19 cellular contexts compared by ENCODE assay signal in genomic region chrX:100411802-100412333, GRCh38. TPM values are rescaled to one million over a fixed set of nuclear protein-coding genes. Genes with fewer than 3 reads are reported as not detected.
DNase-seq lines count a peak whose midpoint lies in the region; ATAC-seq and TF ChIP-seq lines count a peak whose summit lies in the region.
"Had no signal": no experiment of that assay in that cellular context is flagged by ENCODE, and none has a peak within 500 bp of the region (broad histone marks: within the 10 kb centered on the region; RNA-seq: fewer than 3 reads in every experiment).

No MANE protein-coding gene starts in this region.

- peaks cover 17% of the 10 kb centered on the region for H3K27me3 Mint-ChIP-seq in activated T-helper 17 cell treated with anti-CD3 and anti-CD28 coated beads, Interleukin-2, amount 50 U/mL, for 72 hours
- peaks cover 26 to 65% (median 62%) of the 10 kb centered on the region in 3 donors for H3K27me3 Mint-ChIP-seq in naive B cell
- peaks cover 56% of the 10 kb centered on the region for H3K27me3 Mint-ChIP-seq in type B pancreatic cell

- H3K4me1 ChIP-seq in heart left ventricle: peaks cover 0 to 16% (median 0%) of the 10 kb centered on the region in 12 donors
- H3K4me1 ChIP-seq: colonic mucosa had no signal

- ATAC-seq in Right ventricle myocardium inferior (no peak), heart left ventricle (no peak), naive B cell (ENCODE audit: low read depth in 2 of 2) (no peak), HG03280 (IDR thresholded peaks at IDR 0.05; ENCODE audit: unreplicated experiment) (no peak), HG02642 (IDR thresholded peaks at IDR 0.05; ENCODE audit: poor library complexity, unreplicated experiment) (no peak)
- ATAC-seq in activated T-helper 17 cell treated with anti-CD3 and anti-CD28 coated beads, Interleukin-2, amount 50 U/mL, for 72 hours (replicated peaks): no peak
- ATAC-seq: body of pancreas, GM12878, HepG2, mucosa of descending colon, sciatic nerve had no signal

- no peaks in the 10 kb centered on the region for H3K9me3 ChIP-seq in heart left ventricle
- H3K9me3 ChIP-seq: body of pancreas, colonic mucosa, mucosa of descending colon had no signal

- WGBS in heart left ventricle, 4 donors: 23 to 53% (median 39%) methylated on average over 25 of the region's 25 CpGs

- peaks cover 5% of the 10 kb centered on the region for H3K4me1 Mint-ChIP-seq in activated T-helper 17 cell treated with anti-CD3 and anti-CD28 coated beads, Interleukin-2, amount 50 U/mL, for 72 hours
- H3K4me1 Mint-ChIP-seq in naive B cell (peaks cover 7 to 22% (median 8%) of the 10 kb centered on the region in 3 donors), type B pancreatic cell (ENCODE audit: unreplicated experiment) (peaks cover 32% of the 10 kb centered on the region)

- H3K36me3 ChIP-seq in heart left ventricle: no peaks in the 10 kb centered on the region
- H3K36me3 ChIP-seq: colonic mucosa had no signal

- peaks cover 0 to 80% (median 11%) of the 10 kb centered on the region in 9 donors for H3K27me3 ChIP-seq in heart left ventricle
- H3K27me3 ChIP-seq: body of pancreas had no signal

- H3K4me3 Mint-ChIP-seq in activated T-helper 17 cell treated with anti-CD3 and anti-CD28 coated beads, Interleukin-2, amount 50 U/mL, for 72 hours: peak overlapping the region; percentile 64
- H3K4me3 Mint-ChIP-seq in naive B cell (peak overlapping the region in 5 of 8 donors; percentile 16 to 79 (median 35)), type B pancreatic cell (peak overlapping the region; percentile 99)
- H3K4me3 Mint-ChIP-seq: activated naive CD8-positive, alpha-beta T cell treated with anti-CD3 and anti-CD28 coated beads, Interleukin-2, amount 10 ng/mL, durations not matched to agents 7 days and 5 days had no signal

- H3K9me3 Mint-ChIP-seq in activated T-helper 17 cell treated with anti-CD3 and anti-CD28 coated beads, Interleukin-2, amount 50 U/mL, for 72 hours: no peaks in the 10 kb centered on the region
- peaks cover 0 to 10% (median 5%) of the 10 kb centered on the region in 7 donors for H3K9me3 Mint-ChIP-seq in naive B cell
- H3K9me3 Mint-ChIP-seq in type B pancreatic cell: no peaks in the 10 kb centered on the region
- H3K9me3 Mint-ChIP-seq: activated naive CD8-positive, alpha-beta T cell treated with anti-CD3 and anti-CD28 coated beads, Interleukin-2, amount 10 ng/mL, durations not matched to agents 7 days and 5 days; activated T-helper 2 cell treated with anti-CD3 and anti-CD28 coated beads, Interferon-gamma antibody, Interleukin-2, Interleukin-4, amounts not matched to agents 10 μg/mL and 5 μg/mL and 100 μg/mL, durations not matched to agents 14 hours and 24 hours and 36 hours had no signal

- TF ChIP-seq POLR2A in heart left ventricle (IDR thresholded peaks at IDR 0.05): no peak

- intact Hi-C loops in Right ventricle myocardium inferior (cut with DNase I) (no loop called here), heart left ventricle (cut with DNase I) (loop anchor here in 1 of 10 donors (5.0 kb wide), 1 partner anchor 45 kb away; no protein-coding TSS in a partner anchor)

- TF ChIP-seq CTCF in heart left ventricle (IDR thresholded peaks at IDR 0.05) (no peak), type B pancreatic cell (conservative IDR thresholded peaks at IDR 0.05) (no peak)

- DNase-seq in Right ventricle myocardium inferior (ENCODE audit: missing footprints) (peak; percentile 57), heart left ventricle (no peak), naive B cell (no peak), type B pancreatic cell (ENCODE audit: extremely low spot score, unreplicated experiment) (no peak), NCI-H510A treated with DMSO at 0.1 percent for 48 hours (lab: John Stamatoyannopoulos, UW) (no peak)
- DNase-seq: activated naive CD8-positive, alpha-beta T cell treated with anti-CD3 and anti-CD28 coated beads, Interleukin-2, amount 10 ng/mL, durations not matched to agents 7 days and 5 days; C1 segment of cervical spinal cord; colonic mucosa; mucosa of descending colon; NCI-H1105 treated with DMSO at 0.1 percent for 48 hours; NCI-H2107 had no signal

- H3K36me3 Mint-ChIP-seq in activated T-helper 17 cell treated with anti-CD3 and anti-CD28 coated beads, Interleukin-2, amount 50 U/mL, for 72 hours (ENCODE audit: low read depth): no peaks in the 10 kb centered on the region
- H3K36me3 Mint-ChIP-seq in naive B cell (peaks cover 0 to 8% of the 10 kb centered on the region in 2 donors), type B pancreatic cell (peaks cover 8% of the 10 kb centered on the region)
- H3K36me3 Mint-ChIP-seq: activated naive CD8-positive, alpha-beta T cell treated with anti-CD3 and anti-CD28 coated beads, Interleukin-2, amount 10 ng/mL, durations not matched to agents 7 days and 5 days had no signal

- peak overlapping the region in 2 of 12 donors; percentile 3 to 59 for H3K4me3 ChIP-seq in heart left ventricle
- H3K4me3 ChIP-seq: body of pancreas, colonic mucosa, GM12878, mucosa of descending colon had no signal

- no peak overlapping the region for H3K27ac Mint-ChIP-seq in activated T-helper 17 cell treated with anti-CD3 and anti-CD28 coated beads, Interleukin-2, amount 50 U/mL, for 72 hours
- H3K27ac Mint-ChIP-seq in naive B cell: peak overlapping the region in 1 of 6 donors; percentile 66
- no peak overlapping the region for H3K27ac Mint-ChIP-seq in type B pancreatic cell
- H3K27ac Mint-ChIP-seq: activated naive CD8-positive, alpha-beta T cell treated with anti-CD3 and anti-CD28 coated beads, Interleukin-2, amount 10 ng/mL, durations not matched to agents 7 days and 5 days; activated T-helper 2 cell treated with anti-CD3 and anti-CD28 coated beads, Interferon-gamma antibody, Interleukin-2, Interleukin-4, amounts not matched to agents 10 μg/mL and 5 μg/mL and 100 μg/mL, durations not matched to agents 14 hours and 24 hours and 36 hours had no signal

- H3K27ac ChIP-seq in heart left ventricle: no peak overlapping the region
- H3K27ac ChIP-seq: body of pancreas, colonic mucosa had no signal

RNA-seq across cellular contexts. Expression of gene PCDH19, which starts 1.8 kb away (rescaled TPM):
- total RNA-seq in Right ventricle myocardium inferior (0.65 TPM), heart left ventricle (1 to 10 TPM in 2 of 9 donors, under 1 TPM in 7; 0.21 to 2.2 (median 0.64) TPM), type B pancreatic cell (ENCODE audit: low replicate concordance) (61.6 and 122 TPM in 2 replicates)
- polyA plus RNA-seq in heart left ventricle (under 1 TPM; 0.15 to 0.26 TPM), naive B cell (ENCODE audit: low read depth in 6 of 6) (under 1 TPM in 1 of 6 donors, not detected in 5; 0.04 TPM)
- not detected for total RNA-seq in activated T-helper 17 cell treated with anti-CD3 and anti-CD28 coated beads, Interleukin-2, amount 50 U/mL, for 72 hours
- total RNA-seq: activated naive CD8-positive, alpha-beta T cell treated with anti-CD3 and anti-CD28 coated beads, Interleukin-2, amount 10 ng/mL, durations not matched to agents 7 days and 5 days; activated T-helper 2 cell treated with anti-CD3 and anti-CD28 coated beads, Interferon-gamma antibody, Interleukin-2, Interleukin-4, amounts not matched to agents 10 μg/mL and 5 μg/mL and 100 μg/mL, durations not matched to agents 14 hours and 24 hours and 36 hours; GM12878 had no signal

Comparison
In these comparisons a context has a peak if more than half of its experiments do, and no peak if none do; other contexts are left out.
1. H3K4me3 Mint-ChIP-seq: peak in every context shown above with its lines; median percentile 99 in type B pancreatic cell; 64 in activated T-helper 17 cell treated with anti-CD3 and anti-CD28 coated beads, Interleukin-2, amount 50 U/mL, for 72 hours; 35 in naive B cell.
2. RNA of gene PCDH19, which starts 1.8 kb away (total RNA-seq): 61.6 to 122 TPM in type B pancreatic cell; 0.65 TPM in Right ventricle myocardium inferior (single experiment), 0.21 to 2.2 TPM in heart left ventricle and not detected in activated T-helper 17 cell treated with anti-CD3 and anti-CD28 coated beads, Interleukin-2, amount 50 U/mL, for 72 hours; every median in the first group is over 10 times any median in the second.